ENCODE assay signal across 1 cellular context in genomic region chr17:17386143-17386800, GRCh38.
TF ChIP-seq lines count a peak whose summit lies in the region.

No MANE protein-coding gene starts in this region.

TF ChIP-seq in HCT116, 20 proteins besides CTCF, POLR2A, EP300 and RAD21 (continued from another document):
- TF ChIP-seq REST (IDR thresholded peaks at IDR 0.05; ENCODE audit: low read depth) (no peak), CBX3 (IDR thresholded peaks at IDR 0.05; ENCODE audit: low read depth) (no peak), ELF1 (IDR thresholded peaks at IDR 0.05; ENCODE audit: borderline replicate concordance, low read depth) (no peak), EZH2phosphoT487 (IDR thresholded peaks at IDR 0.05; ENCODE audit: borderline replicate concordance) (no peak), POLR2AphosphoS5 (IDR thresholded peaks at IDR 0.05; ENCODE audit: low read depth, low read length) (no peak), ZBTB33 (IDR thresholded peaks at IDR 0.05; ENCODE audit: extremely low read depth, insufficient replicate concordance, low read length) (no peak), SIN3A (IDR thresholded peaks at IDR 0.05; ENCODE audit: low read depth) (no peak), ZFX (IDR thresholded peaks at IDR 0.05) (no peak), TCF7L2 (IDR thresholded peaks at IDR 0.05; ENCODE audit: borderline replicate concordance, extremely low read depth, insufficient read depth, insufficient read length) (no peak), FOSL1 (IDR thresholded peaks at IDR 0.05; ENCODE audit: low read depth) (no peak), EZH2 (IDR thresholded peaks at IDR 0.05) (no peak), EGR1 (IDR thresholded peaks at IDR 0.05; ENCODE audit: low read depth) (no peak), YY1 (IDR thresholded peaks at IDR 0.05; ENCODE audit: extremely low read depth, insufficient replicate concordance, low read depth, low read length) (no peak), JUND (IDR thresholded peaks at IDR 0.05) (no peak), ZNF274 (IDR thresholded peaks at IDR 0.05; ENCODE audit: low read depth, low read length) (no peak), SP1 (IDR thresholded peaks at IDR 0.05; ENCODE audit: low read depth) (no peak)
- TF ChIP-seq, protein P1, sequence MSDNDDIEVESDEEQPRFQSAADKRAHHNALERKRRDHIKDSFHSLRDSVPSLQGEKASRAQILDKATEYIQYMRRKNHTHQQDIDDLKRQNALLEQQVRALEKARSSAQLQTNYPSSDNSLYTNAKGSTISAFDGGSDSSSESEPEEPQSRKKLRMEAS (IDR thresholded peaks at IDR 0.05) = no peak
